Comparison of ENCODE assay signal across 27 cellular contexts in genomic region chr1:51249445-51249844, GRCh38.
"Had no signal": no experiment of that assay in that cellular context is flagged by ENCODE, and none has a peak within 500 bp of the region (broad histone marks: within the 10 kb centered on the region; RNA-seq: fewer than 3 reads in every experiment).

No MANE protein-coding gene starts in this region.

- H3K4me1 ChIP-seq: prostate gland, testis had no signal

- DNase-seq: naive B cell; naive thymus-derived CD8-positive, alpha-beta T cell; nephron progenitor cell; nucleus accumbens; pancreas; retina; right cardiac atrium; small intestine; stimulated activated CD4-positive, alpha-beta T cell treated with anti-CD3 and anti-CD28 coated beads, Interleukin-15, amount 100 ng/mL, for 24 hours; stimulated activated CD4-positive, alpha-beta T cell treated with anti-CD3 and anti-CD28 coated beads, Interleukin-2, amount 100 ng/mL, for 24 hours; stimulated activated CD4-positive, alpha-beta T cell treated with anti-CD3 and anti-CD28 coated beads, Interleukin-2, amount 100 ng/mL, for 48 hours; stimulated activated CD4-positive, alpha-beta T cell treated with anti-CD3 and anti-CD28 coated beads, Interleukin-4, amount 100 ng/mL, for 24 hours; stimulated activated naive B cell treated with anti-CD40 and anti-IgM and Interleukin-4, amounts not matched to agents 10 μg/mL and 1 μg/mL and 100 μg/mL, for 72 hours; stimulated activated naive CD4-positive, alpha-beta T cell treated with Interleukin-2 at 50 U/mL for 16 hours; stomach; testis; tibial artery; transverse colon; upper lobe of left lung had no signal

- H3K36me3 ChIP-seq: pancreas, prostate gland, stomach, tibial artery, transverse colon, upper lobe of left lung, vagina had no signal

- H3K9me3 ChIP-seq: neutrophil, pancreas, prostate gland, stomach, suprapubic skin, testis, tibial artery, transverse colon, upper lobe of left lung, vagina had no signal

- H3K27ac ChIP-seq: neutrophil, pancreas, prostate gland, stomach, suprapubic skin, testis, tibial artery, transverse colon, upper lobe of left lung, vagina had no signal

- H3K27me3 ChIP-seq: neutrophil, pancreas, stomach, suprapubic skin, testis, tibial artery, transverse colon, upper lobe of left lung, vagina had no signal

- ATAC-seq: naive thymus-derived CD8-positive, alpha-beta T cell; natural killer cell treated with Interleukin-12 subunit alpha and Interleukin-12 subunit beta and Interleukin-15 and Interleukin-18, amount 100 ng/mL, for 72 hours; pancreas; right cardiac atrium; sciatic nerve; stimulated activated effector memory CD8-positive, alpha-beta T cell treated with anti-CD3 and anti-CD28 coated beads, Interleukin-12 subunit alpha, Interleukin-12 subunit beta, amount 100 ng/mL, for 72 hours; stimulated activated naive B cell treated with anti-CD40 and anti-IgM and Interleukin-4, amounts not matched to agents 10 μg/mL and 1 μg/mL and 100 μg/mL, for 72 hours had no signal

- H3K4me3 ChIP-seq: pancreas, prostate gland, stomach, suprapubic skin, testis, tibial artery, transverse colon, upper lobe of left lung, vagina had no signal

- FAIRE-seq: pancreas, small intestine, urothelium cell line had no signal
